8 cellular contexts compared by ENCODE assay signal in the genomic region with DNA sequence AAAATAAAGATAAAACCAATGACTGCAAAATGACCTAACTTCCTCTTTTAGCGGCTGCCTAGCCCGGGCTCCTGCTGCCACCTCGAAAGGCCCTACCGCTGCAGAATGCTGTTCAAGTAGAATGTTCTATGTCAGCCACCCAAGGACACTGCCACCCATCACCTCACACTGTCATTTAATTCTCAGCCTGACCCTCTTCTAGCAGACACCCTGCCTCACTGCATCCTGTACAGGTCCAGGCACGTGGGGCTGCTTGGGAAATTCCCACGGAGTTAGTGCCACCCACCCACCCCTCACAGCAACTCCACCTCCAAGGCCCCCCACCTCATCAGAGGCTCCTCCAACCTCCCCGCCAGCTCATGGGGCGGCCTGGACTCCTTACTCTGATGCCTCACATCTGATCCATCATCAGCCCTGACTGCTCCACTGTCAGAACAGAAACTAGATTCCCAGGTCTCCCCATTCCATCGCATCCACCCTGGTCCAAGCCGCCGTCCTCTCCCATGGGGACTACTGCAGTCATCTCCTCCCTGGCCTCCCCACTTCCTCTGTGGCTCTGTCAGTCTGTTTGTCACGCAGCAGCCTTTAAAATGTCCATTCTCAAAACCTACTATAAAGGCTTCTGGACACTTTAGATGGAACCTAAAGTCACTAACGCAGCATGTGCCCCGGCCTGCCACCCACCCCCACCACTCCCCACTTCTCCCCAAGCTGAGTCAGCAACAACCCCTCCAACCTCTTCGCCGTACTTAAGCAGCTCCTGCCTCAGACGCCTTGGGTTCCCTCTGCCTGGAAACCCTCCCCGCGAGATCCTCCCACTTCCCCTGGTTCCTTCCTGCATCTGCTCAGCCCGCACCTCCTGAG. TPM values are rescaled to one million over a fixed set of nuclear protein-coding genes. Genes with fewer than 3 reads are reported as not detected.
A peak's percentile ranks its signal among the peaks of the same experiment; 100 is the strongest.
DNase-seq lines count a peak whose midpoint lies in the region; ATAC-seq and TF ChIP-seq lines count a peak whose summit lies in the region.

No MANE protein-coding gene starts in this region.

- DNase-seq in WTC11 (ENCODE audit: low spot score), result no peak
- DNase-seq in esophagus squamous epithelium (lab: John Stamatoyannopoulos, UW), result no peak
- DNase-seq in stimulated activated CD4-positive, alpha-beta T cell treated with anti-CD3 and anti-CD28 coated beads, Interleukin-4, amount 100 ng/mL, for 24 hours, result peak; percentile 65
- no peak for DNase-seq in cortex of kidney (lab: John Stamatoyannopoulos, UW)
- DNase-seq in NCI-H1930 (lab: John Stamatoyannopoulos, UW), result no peak
- DNase-seq in DMS114 treated with DMSO at 0.1 percent for 48 hours (lab: John Stamatoyannopoulos, UW; ENCODE audit: unreplicated experiment), result no peak
- DNase-seq in ecto neural progenitor cell (ENCODE audit: low spot score), result no peak

- CTCF ChIA-PET in WTC11 (lab: Charles Lee), result interaction anchor here (0.6 to 2.5 kb wide), 4 partner anchors 37 to 722 kb away, joined by 4 to 9 read pairs (median 8); no protein-coding TSS in a partner anchor

- TF ChIP-seq CTCF in WTC11 (IDR thresholded peaks at IDR 0.05) (no peak), esophagus squamous epithelium (IDR thresholded peaks at IDR 0.05) (no peak)

- peak overlapping the region; percentile 21; the same call in 1 of the 2 replicates for H3K27ac Mint-ChIP-seq in WTC11

- TF ChIP-seq POLR2A in esophagus squamous epithelium (IDR thresholded peaks at IDR 0.05), result no peak

- POLR2A ChIA-PET in WTC11 (lab: Charles Lee), result interaction anchor here (0.6 kb wide), 1 partner anchor 29 kb away, joined by 3 read pairs; no protein-coding TSS in a partner anchor

- peak overlapping the region in 3 of 4 donors; percentile 32 to 49 (median 42) for H3K27ac ChIP-seq in esophagus squamous epithelium

- intact Hi-C loops in esophagus squamous epithelium (cut with DNase I), result no loop called here

- H3K4me1 Mint-ChIP-seq in WTC11, result peaks cover 5% of the 10 kb centered on the region

- H3K27me3 Mint-ChIP-seq in WTC11 (ENCODE audit: low read depth), result no peaks in the 10 kb centered on the region

- H3K36me3 Mint-ChIP-seq in WTC11, result no peaks in the 10 kb centered on the region

- WGBS in esophagus squamous epithelium, 2 donors, result 47 to 49% methylated on average over 16 to 19 of the region's 20 CpGs

- H3K36me3 ChIP-seq in esophagus squamous epithelium, result peaks cover 0 to 11% (median 0%) of the 10 kb centered on the region in 3 donors

- no peaks in the 10 kb centered on the region for H3K9me3 ChIP-seq in esophagus squamous epithelium

- ATAC-seq in HG02852 (IDR thresholded peaks at IDR 0.05; ENCODE audit: unreplicated experiment) (peak; percentile 40), WTC11 (no peak)

- no peaks in the 10 kb centered on the region for H3K27me3 ChIP-seq in esophagus squamous epithelium

- H3K4me3 Mint-ChIP-seq in WTC11, result no peak overlapping the region

- H3K9me3 Mint-ChIP-seq in WTC11, result no peaks in the 10 kb centered on the region

- H3K4me1 ChIP-seq in esophagus squamous epithelium, result peaks cover 0 to 45% (median 0%) of the 10 kb centered on the region in 3 donors

- peak overlapping the region in 1 of 4 donors; percentile 48 for H3K4me3 ChIP-seq in esophagus squamous epithelium

TF ChIP-seq in WTC11, 78 proteins besides CTCF, POLR2A, EP300 and RAD21:
- TF ChIP-seq NFATC4 (CRISPR knock-in tag; IDR thresholded peaks at IDR 0.05), result no peak
- no peak for TF ChIP-seq ZNF219 (CRISPR knock-in tag; IDR thresholded peaks at IDR 0.05; ENCODE audit: borderline replicate concordance)
- TF ChIP-seq NR3C1 (CRISPR knock-in tag; conservative IDR thresholded peaks at IDR 0.05; ENCODE audit: low read depth), result no peak
- TF ChIP-seq, protein P1, sequence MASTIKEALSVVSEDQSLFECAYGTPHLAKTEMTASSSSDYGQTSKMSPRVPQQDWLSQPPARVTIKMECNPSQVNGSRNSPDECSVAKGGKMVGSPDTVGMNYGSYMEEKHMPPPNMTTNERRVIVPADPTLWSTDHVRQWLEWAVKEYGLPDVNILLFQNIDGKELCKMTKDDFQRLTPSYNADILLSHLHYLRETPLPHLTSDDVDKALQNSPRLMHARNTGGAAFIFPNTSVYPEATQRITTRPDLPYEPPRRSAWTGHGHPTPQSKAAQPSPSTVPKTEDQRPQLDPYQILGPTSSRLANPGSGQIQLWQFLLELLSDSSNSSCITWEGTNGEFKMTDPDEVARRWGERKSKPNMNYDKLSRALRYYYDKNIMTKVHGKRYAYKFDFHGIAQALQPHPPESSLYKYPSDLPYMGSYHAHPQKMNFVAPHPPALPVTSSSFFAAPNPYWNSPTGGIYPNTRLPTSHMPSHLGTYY (CRISPR knock-in tag; IDR thresholded peaks at IDR 0.05), result no peak
- no peak for TF ChIP-seq CREB1 (CRISPR knock-in tag; IDR thresholded peaks at IDR 0.05)
- no peak for TF ChIP-seq KAT7 (CRISPR knock-in tag; IDR thresholded peaks at IDR 0.05; ENCODE audit: borderline replicate concordance)
- no peak for TF ChIP-seq ELF4 (CRISPR knock-in tag; IDR thresholded peaks at IDR 0.05; ENCODE audit: low read depth)
- TF ChIP-seq, protein P2, sequence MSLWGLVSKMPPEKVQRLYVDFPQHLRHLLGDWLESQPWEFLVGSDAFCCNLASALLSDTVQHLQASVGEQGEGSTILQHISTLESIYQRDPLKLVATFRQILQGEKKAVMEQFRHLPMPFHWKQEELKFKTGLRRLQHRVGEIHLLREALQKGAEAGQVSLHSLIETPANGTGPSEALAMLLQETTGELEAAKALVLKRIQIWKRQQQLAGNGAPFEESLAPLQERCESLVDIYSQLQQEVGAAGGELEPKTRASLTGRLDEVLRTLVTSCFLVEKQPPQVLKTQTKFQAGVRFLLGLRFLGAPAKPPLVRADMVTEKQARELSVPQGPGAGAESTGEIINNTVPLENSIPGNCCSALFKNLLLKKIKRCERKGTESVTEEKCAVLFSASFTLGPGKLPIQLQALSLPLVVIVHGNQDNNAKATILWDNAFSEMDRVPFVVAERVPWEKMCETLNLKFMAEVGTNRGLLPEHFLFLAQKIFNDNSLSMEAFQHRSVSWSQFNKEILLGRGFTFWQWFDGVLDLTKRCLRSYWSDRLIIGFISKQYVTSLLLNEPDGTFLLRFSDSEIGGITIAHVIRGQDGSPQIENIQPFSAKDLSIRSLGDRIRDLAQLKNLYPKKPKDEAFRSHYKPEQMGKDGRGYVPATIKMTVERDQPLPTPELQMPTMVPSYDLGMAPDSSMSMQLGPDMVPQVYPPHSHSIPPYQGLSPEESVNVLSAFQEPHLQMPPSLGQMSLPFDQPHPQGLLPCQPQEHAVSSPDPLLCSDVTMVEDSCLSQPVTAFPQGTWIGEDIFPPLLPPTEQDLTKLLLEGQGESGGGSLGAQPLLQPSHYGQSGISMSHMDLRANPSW (CRISPR knock-in tag; conservative IDR thresholded peaks at IDR 0.05; ENCODE audit: low read depth), result no peak
- TF ChIP-seq, protein P3, sequence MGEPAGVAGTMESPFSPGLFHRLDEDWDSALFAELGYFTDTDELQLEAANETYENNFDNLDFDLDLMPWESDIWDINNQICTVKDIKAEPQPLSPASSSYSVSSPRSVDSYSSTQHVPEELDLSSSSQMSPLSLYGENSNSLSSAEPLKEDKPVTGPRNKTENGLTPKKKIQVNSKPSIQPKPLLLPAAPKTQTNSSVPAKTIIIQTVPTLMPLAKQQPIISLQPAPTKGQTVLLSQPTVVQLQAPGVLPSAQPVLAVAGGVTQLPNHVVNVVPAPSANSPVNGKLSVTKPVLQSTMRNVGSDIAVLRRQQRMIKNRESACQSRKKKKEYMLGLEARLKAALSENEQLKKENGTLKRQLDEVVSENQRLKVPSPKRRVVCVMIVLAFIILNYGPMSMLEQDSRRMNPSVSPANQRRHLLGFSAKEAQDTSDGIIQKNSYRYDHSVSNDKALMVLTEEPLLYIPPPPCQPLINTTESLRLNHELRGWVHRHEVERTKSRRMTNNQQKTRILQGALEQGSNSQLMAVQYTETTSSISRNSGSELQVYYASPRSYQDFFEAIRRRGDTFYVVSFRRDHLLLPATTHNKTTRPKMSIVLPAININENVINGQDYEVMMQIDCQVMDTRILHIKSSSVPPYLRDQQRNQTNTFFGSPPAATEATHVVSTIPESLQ (CRISPR knock-in tag; IDR thresholded peaks at IDR 0.05), result no peak
TF ChIP-seq in WTC11: peak in this region for 0.

RNA-seq across cellular contexts. Expression of gene NFATC2, which starts 17.0 kb away (rescaled TPM):
- total RNA-seq in WTC11 (2021), result 1.7 to 3.0 TPM (median 2.3 TPM) in 3 replicates
- 1 to 10 TPM in 3 of 4 donors, under 1 TPM in 1; 0.83 to 6.7 (median 1.4) TPM for total RNA-seq in esophagus squamous epithelium
